Comparison of ENCODE assay signal across 26 cellular contexts in genomic region chr16:50607970-50608557, GRCh38.
"Had no signal": no experiment of that assay in that cellular context is flagged by ENCODE, and none has a peak within 500 bp of the region (broad histone marks: within the 10 kb centered on the region; RNA-seq: fewer than 3 reads in every experiment).

No MANE protein-coding gene starts in this region.

- H3K79me2 ChIP-seq: parathyroid adenoma had no signal

- H3K4me1 ChIP-seq: adrenal gland, parathyroid adenoma, psoas muscle had no signal

- H3K9ac ChIP-seq: parathyroid adenoma had no signal

- H3K9me3 ChIP-seq: adrenal gland, ascending aorta, mucosa of descending colon, psoas muscle, right atrium auricular region, upper lobe of left lung, vagina had no signal

- H3K27ac ChIP-seq: adrenal gland, ascending aorta, brain microvascular endothelial cell, parathyroid adenoma, psoas muscle, right atrium auricular region, vagina, VCaP had no signal

- H3K27me3 ChIP-seq: adrenal gland, ascending aorta, brain microvascular endothelial cell, right atrium auricular region, upper lobe of left lung, vagina had no signal

- H2AFZ ChIP-seq: parathyroid adenoma had no signal

- H3K36me3 ChIP-seq: adrenal gland, brain microvascular endothelial cell, right atrium auricular region, upper lobe of left lung, vagina had no signal

- FAIRE-seq: frontal cortex, TTC549 had no signal

- DNase-seq: activated CD4-positive, alpha-beta T cell treated with anti-CD3 and anti-CD28 coated beads, Interleukin-2, amount 50 U/mL, for 1 hour; activated CD8-positive, alpha-beta T cell treated with anti-CD3 and anti-CD28 coated beads for 36 hours; activated effector memory CD4-positive, alpha-beta T cell treated with anti-CD3 and anti-CD28 coated beads, Interleukin-2, amount 50 U/mL, for 16 hours; activated naive CD4-positive, alpha-beta T cell treated with anti-CD3 and anti-CD28 coated beads for 36 hours; activated naive CD8-positive, alpha-beta T cell treated with anti-CD3 and anti-CD28 coated beads for 36 hours; adrenal gland; brain microvascular endothelial cell; central memory CD4-positive, alpha-beta T cell; endodermal cell; glutamatergic neuron; islet precursor cell; left ventricle myocardium superior; occipital lobe; psoas muscle; stimulated activated CD4-positive, alpha-beta T cell treated with anti-CD3 and anti-CD28 coated beads, Interleukin-2, amount 100 ng/mL, for 48 hours; stimulated activated naive CD8-positive, alpha-beta T cell treated with anti-CD3 and anti-CD28 coated beads, Interleukin-15, Interleukin-2, amounts not matched to agents 100 U/mL and 50 U/mL, for 24 hours; T-helper 9 cell; upper lobe of left lung had no signal

- H3K4me3 ChIP-seq: adrenal gland, ascending aorta, mucosa of descending colon, psoas muscle, right atrium auricular region, upper lobe of left lung, vagina had no signal

- ATAC-seq: activated CD8-positive, alpha-beta T cell treated with anti-CD3 and anti-CD28 coated beads for 36 hours; left ventricle myocardium superior; mucosa of descending colon; psoas muscle; stimulated activated naive CD8-positive, alpha-beta T cell treated with anti-CD3 and anti-CD28 coated beads, Interleukin-15, Interleukin-2, amounts not matched to agents 100 U/mL and 50 U/mL, for 24 hours had no signal
